Comparison of ENCODE assay signal across 12 cellular contexts in the genomic region with DNA sequence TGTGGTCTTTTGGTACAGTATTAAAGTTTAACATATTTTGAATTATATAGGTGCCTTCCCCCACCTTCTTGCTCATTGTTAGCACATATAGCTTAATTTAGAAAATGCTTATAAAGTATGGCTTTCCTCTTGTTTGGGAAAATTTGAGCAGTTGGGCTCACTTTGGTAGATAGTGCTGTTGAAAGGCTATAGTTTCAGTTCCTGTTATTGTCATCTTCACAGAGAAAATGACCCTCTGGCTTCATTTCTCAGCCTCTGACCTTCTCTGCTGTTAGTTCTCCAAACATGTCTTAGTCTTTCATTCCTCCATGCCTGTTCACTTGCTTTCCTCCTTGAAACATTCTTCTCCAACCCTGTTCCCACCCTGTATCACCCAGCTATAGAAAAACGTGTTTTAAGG.
A peak's percentile ranks its signal among the peaks of the same experiment; 100 is the strongest.
DNase-seq lines count a peak whose midpoint lies in the region; ATAC-seq and TF ChIP-seq lines count a peak whose summit lies in the region.
"Had no signal": no experiment of that assay in that cellular context is flagged by ENCODE, and none has a peak within 500 bp of the region (broad histone marks: within the 10 kb centered on the region; RNA-seq: fewer than 3 reads in every experiment).

No MANE protein-coding gene starts in this region.

- H3K4me3 ChIP-seq in upper lobe of right lung (no peak overlapping the region), brain microvascular endothelial cell (ENCODE audit: low read depth, low read length) (no peak overlapping the region)
- H3K4me3 ChIP-seq: coronary artery, right atrium auricular region had no signal

- H3K27me3 ChIP-seq in upper lobe of right lung (no peaks in the 10 kb centered on the region), brain microvascular endothelial cell (replicated peaks) (no peaks in the 10 kb centered on the region)
- H3K27me3 ChIP-seq: right atrium auricular region had no signal

- H3K9me3 ChIP-seq in upper lobe of right lung: no peaks in the 10 kb centered on the region
- H3K9me3 ChIP-seq: right atrium auricular region had no signal

- ATAC-seq in GM19043 (IDR thresholded peaks at IDR 0.05; ENCODE audit: low read depth, unreplicated experiment): peak; percentile 90
- ATAC-seq in HG02623 (IDR thresholded peaks at IDR 0.05; ENCODE audit: unreplicated experiment): peak; percentile 92
- peak; percentile 82 for ATAC-seq in HG03469 (IDR thresholded peaks at IDR 0.05; ENCODE audit: unreplicated experiment)
- ATAC-seq in upper lobe of right lung: peak; percentile 49

- H3K36me3 ChIP-seq in upper lobe of right lung (no peaks in the 10 kb centered on the region), brain microvascular endothelial cell (replicated peaks) (no peaks in the 10 kb centered on the region)
- H3K36me3 ChIP-seq: right atrium auricular region had no signal

- no peak overlapping the region for H3K27ac ChIP-seq in upper lobe of right lung
- no peak overlapping the region for H3K27ac ChIP-seq in brain microvascular endothelial cell
- H3K27ac ChIP-seq: coronary artery, right atrium auricular region had no signal

- H3K4me1 ChIP-seq in upper lobe of right lung: no peaks in the 10 kb centered on the region
- H3K4me1 ChIP-seq: right atrium auricular region had no signal

- DNase-seq in upper lobe of right lung (no peak), brain microvascular endothelial cell (no peak), Ammon's horn (ENCODE audit: low spot score) (no peak), C1 segment of cervical spinal cord (lab: John Stamatoyannopoulos, UW) (no peak)
- DNase-seq: activated gamma-delta T cell, EL, NCI-H1092 treated with DMSO at 0.1 percent for 48 hours had no signal

- in situ Hi-C loops in brain microvascular endothelial cell (cut with HindIII; ENCODE audit: low pct_ligation_motif_present, low sequenced_read_pairs): no loop called here

- TF ChIP-seq CTCF in upper lobe of right lung (IDR thresholded peaks at IDR 0.05) (no peak), brain microvascular endothelial cell (IDR thresholded peaks at IDR 0.05; ENCODE audit: low read depth, low read length, missing control alignments) (no peak)

- intact Hi-C loops in upper lobe of right lung (cut with DNase I): no loop called here
